In genomic region chr20:62642666-62643520, GRCh38 we compare ENCODE assay signal across 8 cellular contexts. TPM values are rescaled to one million over a fixed set of nuclear protein-coding genes. Genes with fewer than 3 reads are reported as not detected.
A peak's percentile ranks its signal among the peaks of the same experiment; 100 is the strongest.
DNase-seq lines count a peak whose midpoint lies in the region; ATAC-seq and TF ChIP-seq lines count a peak whose summit lies in the region.

No MANE protein-coding gene starts in this region.

- H3K27ac Mint-ChIP-seq in activated T-helper 1 cell treated with anti-CD3 and anti-CD28 coated beads, Interleukin-12 subunit alpha, Interleukin-12 subunit beta, Interleukin-2, Interleukin-4 antibody, amounts not matched to agents 30 ng/mL and 10 ng/mL and 1 ng/mL, durations not matched to agents 14 hours and 24 hours and 36 hours = no peak overlapping the region

- H3K27me3 Mint-ChIP-seq in activated T-helper 1 cell treated with anti-CD3 and anti-CD28 coated beads, Interleukin-12 subunit alpha, Interleukin-12 subunit beta, Interleukin-2, Interleukin-4 antibody, amounts not matched to agents 30 ng/mL and 10 ng/mL and 1 ng/mL, durations not matched to agents 14 hours and 24 hours and 36 hours (ENCODE audit: insufficient read depth) = peaks cover 10% of the 10 kb centered on the region

- H3K36me3 ChIP-seq in psoas muscle (ENCODE audit: insufficient read depth in 1 of 2, low read depth in 1 of 2) = no peaks in the 10 kb centered on the region

- H3K27me3 ChIP-seq in psoas muscle (ENCODE audit: insufficient read depth in 3 of 3, low read length in 2 of 3) = peaks cover 0 to 17% (median 2%) of the 10 kb centered on the region in 3 donors

- no peaks in the 10 kb centered on the region for H3K9me3 ChIP-seq in psoas muscle

- peaks cover 3% of the 10 kb centered on the region for H3K36me3 Mint-ChIP-seq in activated T-helper 1 cell treated with anti-CD3 and anti-CD28 coated beads, Interleukin-12 subunit alpha, Interleukin-12 subunit beta, Interleukin-2, Interleukin-4 antibody, amounts not matched to agents 30 ng/mL and 10 ng/mL and 1 ng/mL, durations not matched to agents 14 hours and 24 hours and 36 hours (ENCODE audit: low read depth)

- peak overlapping the region; percentile 77 for H3K27ac ChIP-seq in psoas muscle

- H3K4me3 ChIP-seq in GM12875 (ENCODE audit: low read depth, low read length) (peak overlapping the region; percentile 77), psoas muscle (peak overlapping the region; percentile 76)

- peak overlapping the region; percentile 85 for H3K4me3 Mint-ChIP-seq in activated T-helper 1 cell treated with anti-CD3 and anti-CD28 coated beads, Interleukin-12 subunit alpha, Interleukin-12 subunit beta, Interleukin-2, Interleukin-4 antibody, amounts not matched to agents 30 ng/mL and 10 ng/mL and 1 ng/mL, durations not matched to agents 14 hours and 24 hours and 36 hours

- peaks cover 32% of the 10 kb centered on the region for H3K4me1 ChIP-seq in psoas muscle

- peaks cover 16% of the 10 kb centered on the region for H3K4me1 Mint-ChIP-seq in activated T-helper 1 cell treated with anti-CD3 and anti-CD28 coated beads, Interleukin-12 subunit alpha, Interleukin-12 subunit beta, Interleukin-2, Interleukin-4 antibody, amounts not matched to agents 30 ng/mL and 10 ng/mL and 1 ng/mL, durations not matched to agents 14 hours and 24 hours and 36 hours (ENCODE audit: low read depth)

- peak; percentile 58 for DNase-seq in NCI-H69 (lab: John Stamatoyannopoulos, UW)
- DNase-seq in activated T-helper 1 cell treated with anti-CD3 and anti-CD28 coated beads, Interleukin-12 subunit alpha, Interleukin-12 subunit beta, Interleukin-2, Interleukin-4 antibody, amounts not matched to agents 30 ng/mL and 10 ng/mL and 1 ng/mL, durations not matched to agents 14 hours and 24 hours and 36 hours (ENCODE audit: low spot score) = peak; percentile 59
- DNase-seq in germinal center (ENCODE audit: low spot score) = peak; percentile 60
- no peak for DNase-seq in psoas muscle
- no peak for DNase-seq in sciatic nerve (ENCODE audit: low spot score)

- peak; percentile 20 for ATAC-seq in HG02678 (IDR thresholded peaks at IDR 0.05; ENCODE audit: unreplicated experiment)
- peak; percentile 25 to 42 (median 36) for ATAC-seq in psoas muscle
- ATAC-seq in HG02870 (IDR thresholded peaks at IDR 0.05; ENCODE audit: unreplicated experiment) = no peak
- no peak for ATAC-seq in sciatic nerve

- intact Hi-C loops in activated T-helper 1 cell treated with anti-CD3 and anti-CD28 coated beads, Interleukin-12 subunit alpha, Interleukin-12 subunit beta, Interleukin-2, Interleukin-4 antibody, amounts not matched to agents 30 ng/mL and 10 ng/mL and 1 ng/mL, durations not matched to agents 14 hours and 24 hours and 36 hours (cut with micrococcal nuclease) = loop anchor here (1.0 to 5.0 kb wide), 8 partner anchors 8 to 406 kb away; partner anchors contain the start of genes ADRM1, OGFR, OSBPL2 and RPS21
- intact Hi-C loops in psoas muscle (cut with DNase I) = no loop called here
- intact Hi-C loops in sciatic nerve (cut with DNase I) = no loop called here

- no peaks in the 10 kb centered on the region for H3K9me3 Mint-ChIP-seq in activated T-helper 1 cell treated with anti-CD3 and anti-CD28 coated beads, Interleukin-12 subunit alpha, Interleukin-12 subunit beta, Interleukin-2, Interleukin-4 antibody, amounts not matched to agents 30 ng/mL and 10 ng/mL and 1 ng/mL, durations not matched to agents 14 hours and 24 hours and 36 hours

- TF ChIP-seq CTCF in GM12875 (IDR thresholded peaks at IDR 0.05; ENCODE audit: borderline replicate concordance, insufficient read depth, low read depth, low read length) (no peak), psoas muscle (IDR thresholded peaks at IDR 0.05) (no peak)

- 3 to 7% (median 3%) methylated on average over 31 to 84 of the region's 84 CpGs for WGBS in psoas muscle, 3 donors

RNA-seq across cellular contexts. Expression of gene SLCO4A1, which starts 0.6 kb away (rescaled TPM):
- total RNA-seq in activated T-helper 1 cell treated with anti-CD3 and anti-CD28 coated beads, Interleukin-12 subunit alpha, Interleukin-12 subunit beta, Interleukin-2, Interleukin-4 antibody, amounts not matched to agents 30 ng/mL and 10 ng/mL and 1 ng/mL, durations not matched to agents 14 hours and 24 hours and 36 hours = 47.6 and 49.8 TPM in 2 replicates
- 10 to 100 TPM in 1 of 4 donors, 1 to 10 TPM in 3; 5.3 to 12.8 (median 8.7) TPM for total RNA-seq in psoas muscle
- polyA plus RNA-seq in psoas muscle = 10 to 100 TPM in 2 of 3 donors, 1 to 10 TPM in 1; 9.8 to 38.5 (median 17.5) TPM
- 31.1 TPM for total RNA-seq in sciatic nerve

Comparison
In these comparisons a context has a peak if more than half of its experiments do, and no peak if none do; other contexts are left out.
1. ATAC-seq: peak in HG02678 (single experiment) and psoas muscle (4 of 4); none in HG02870 (single experiment) and sciatic nerve (single experiment).
2. DNase-seq: peak in NCI-H69 (single experiment), activated T-helper 1 cell treated with anti-CD3 and anti-CD28 coated beads, Interleukin-12 subunit alpha, Interleukin-12 subunit beta, Interleukin-2, Interleukin-4 antibody, amounts not matched to agents 30 ng/mL and 10 ng/mL and 1 ng/mL, durations not matched to agents 14 hours and 24 hours and 36 hours (single experiment) and germinal center (single experiment); none in psoas muscle (0 of 2) and sciatic nerve (single experiment).